10 cellular contexts compared by ENCODE assay signal in the genomic region with DNA sequence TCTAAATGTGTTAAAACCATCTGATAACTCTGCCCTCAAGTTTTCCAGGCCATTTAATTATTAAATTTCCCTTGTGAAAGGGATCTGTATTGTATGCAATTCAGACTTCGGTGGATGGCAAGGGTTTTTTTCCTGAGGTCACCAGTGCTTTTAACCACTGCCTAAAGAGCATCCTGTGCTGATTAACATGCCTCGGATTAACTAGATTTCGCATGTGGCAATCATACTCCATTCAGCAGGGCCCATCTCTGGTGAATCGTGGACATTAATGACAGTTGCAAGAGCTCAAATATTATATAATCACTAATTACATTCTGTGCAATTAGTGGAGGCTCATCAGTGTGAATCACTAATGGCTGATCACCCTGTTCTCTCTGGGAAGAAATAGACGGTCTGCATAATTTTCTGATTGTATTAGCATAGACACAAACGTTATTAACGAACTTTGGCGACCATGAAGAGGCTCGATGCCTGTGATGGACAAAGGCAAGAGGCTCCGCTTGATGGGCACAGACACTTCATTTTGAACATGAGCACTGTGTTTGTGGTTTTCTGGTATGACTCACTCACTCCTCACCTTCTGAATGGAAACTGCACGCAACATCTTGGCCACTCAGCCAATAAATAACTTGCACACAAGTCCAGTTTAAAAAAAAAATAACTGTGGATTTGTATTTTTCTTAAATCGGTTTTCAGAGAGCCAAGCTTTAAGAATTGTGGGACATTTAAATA. TPM values are rescaled to one million over a fixed set of nuclear protein-coding genes. Genes with fewer than 3 reads are reported as not detected.
DNase-seq lines count a peak whose midpoint lies in the region; ATAC-seq and TF ChIP-seq lines count a peak whose summit lies in the region.
"Had no signal": no experiment of that assay in that cellular context is flagged by ENCODE, and none has a peak within 500 bp of the region (broad histone marks: within the 10 kb centered on the region; RNA-seq: fewer than 3 reads in every experiment).

No MANE protein-coding gene starts in this region.

- H3K27ac ChIP-seq in brain microvascular endothelial cell, result no peak overlapping the region
- H3K27ac ChIP-seq: 22Rv1, skin epidermis had no signal

- no peaks in the 10 kb centered on the region for H3K36me3 ChIP-seq in kidney epithelial cell (ENCODE audit: control insufficient read depth, insufficient read depth, low read length)
- H3K36me3 ChIP-seq in brain microvascular endothelial cell (replicated peaks), result no peaks in the 10 kb centered on the region

- ATAC-seq in HG02610 (IDR thresholded peaks at IDR 0.05; ENCODE audit: unreplicated experiment), result peak; percentile 93

- in situ Hi-C loops in KBM-7 (cut with MboI; ENCODE audit: low pct_unique_long_range_greater_than_20kb, low sequenced_read_pairs), result loop anchor here (25.0 kb wide), 1 partner anchor 513 kb away; no protein-coding TSS in a partner anchor
- in situ Hi-C loops in brain microvascular endothelial cell (cut with HindIII; ENCODE audit: low pct_ligation_motif_present, low sequenced_read_pairs), result no loop called here

- no peak for TF ChIP-seq CTCF in kidney epithelial cell (IDR thresholded peaks at IDR 0.05; ENCODE audit: insufficient read depth, low read length, poor library complexity, severe bottlenecking)
- TF ChIP-seq CTCF in brain microvascular endothelial cell (IDR thresholded peaks at IDR 0.05; ENCODE audit: low read depth, low read length, missing control alignments), result no peak

- H3K4me3 ChIP-seq in kidney epithelial cell (ENCODE audit: low read depth, low read length), result no peak overlapping the region
- H3K4me3 ChIP-seq in brain microvascular endothelial cell (ENCODE audit: low read depth, low read length), result no peak overlapping the region
- H3K4me3 ChIP-seq: skin epidermis had no signal

- DNase-seq in DMS79 treated with DMSO at 0.1 percent for 48 hours (lab: John Stamatoyannopoulos, UW) (peak; percentile 9), DMS79 (lab: John Stamatoyannopoulos, UW) (no peak), KBM-7 (peak; percentile 34), kidney epithelial cell (ENCODE audit: low read depth) (peak; percentile 29), NCI-H1694 (lab: John Stamatoyannopoulos, UW) (no peak), brain microvascular endothelial cell (no peak), mesenteric fat pad (ENCODE audit: low spot score) (no peak)

- H3K27me3 ChIP-seq in kidney epithelial cell (ENCODE audit: control insufficient read depth, insufficient read depth, low read length) (no peaks in the 10 kb centered on the region), brain microvascular endothelial cell (replicated peaks) (no peaks in the 10 kb centered on the region)

RNA-seq across cellular contexts. Expression of a gene that starts 31.4 kb away (rescaled TPM):
- total RNA-seq in kidney epithelial cell (not detected in 2 replicates), mesenteric fat pad (not detected)

RNA-seq across cellular contexts. Expression of a gene that starts 51.1 kb away (rescaled TPM):
- total RNA-seq in kidney epithelial cell, result 4.7 and 11.4 TPM in 2 replicates
- 20.3 TPM for total RNA-seq in mesenteric fat pad

Comparison
In these comparisons a context has a peak if more than half of its experiments do, and no peak if none do; other contexts are left out.
1. DNase-seq: peak in DMS79 treated with DMSO at 0.1 percent for 48 hours (single experiment), KBM-7 (single experiment) and kidney epithelial cell (single experiment); none in DMS79 (single experiment), NCI-H1694 (single experiment), brain microvascular endothelial cell (single experiment) and mesenteric fat pad (single experiment).